In the genomic region with DNA sequence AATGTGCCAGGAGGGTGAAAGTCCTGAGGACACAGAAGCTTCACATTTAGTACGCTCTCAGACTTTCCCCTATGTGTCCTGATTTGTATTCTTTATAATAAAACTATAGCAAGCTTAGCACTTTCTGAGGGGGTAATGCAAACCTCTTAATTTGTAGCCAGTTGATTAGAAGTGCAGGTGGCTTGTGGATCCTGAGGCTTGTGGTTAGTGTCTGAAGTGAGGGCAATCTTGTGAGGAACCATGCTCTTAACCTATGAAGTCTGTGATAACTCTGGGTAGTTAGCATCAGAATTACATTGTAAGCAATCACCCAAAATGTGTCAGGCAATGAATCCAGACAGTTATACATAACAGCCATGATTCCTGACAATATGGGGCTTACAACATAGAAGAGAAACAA, we compare ENCODE assay signal across 4 cellular contexts. TPM values are rescaled to one million over a fixed set of nuclear protein-coding genes. Genes with fewer than 3 reads are reported as not detected.
"Had no signal": no experiment of that assay in that cellular context is flagged by ENCODE, and none has a peak within 500 bp of the region (broad histone marks: within the 10 kb centered on the region; RNA-seq: fewer than 3 reads in every experiment).

No MANE protein-coding gene starts in this region.

- H3K4me3 ChIP-seq: GM12878 had no signal

- DNase-seq: GDM1, GF-D8 had no signal

- ATAC-seq: GM12878 had no signal

RNA-seq across cellular contexts. Expression of a gene that starts 51.1 kb away (rescaled TPM):
- total RNA-seq: G401 had no signal
- polyA plus RNA-seq: GM12878 had no signal

RNA-seq across cellular contexts. Expression of a gene that starts 59.1 kb away (rescaled TPM):
- total RNA-seq: G401 had no signal
- polyA plus RNA-seq: GM12878 had no signal
